In genomic region chr16:49484936-49485335, GRCh38 we compare ENCODE assay signal across 1 cellular context.
TF ChIP-seq lines count a peak whose summit lies in the region.

No MANE protein-coding gene starts in this region.

TF ChIP-seq in H1, 55 proteins besides CTCF, POLR2A, EP300 and RAD21:
- no peak for TF ChIP-seq CHD7 (IDR thresholded peaks at IDR 0.05; ENCODE audit: insufficient replicate concordance, low read length)
- no peak for TF ChIP-seq SP1 (IDR thresholded peaks at IDR 0.05; ENCODE audit: low read depth, low read length)
- TF ChIP-seq TCF12 (IDR thresholded peaks at IDR 0.05; ENCODE audit: low read depth, low read length): no peak
- no peak for TF ChIP-seq SP2 (IDR thresholded peaks at IDR 0.05; ENCODE audit: low read length)
- TF ChIP-seq KDM5A (IDR thresholded peaks at IDR 0.05; ENCODE audit: low read length): no peak
TF ChIP-seq in H1: peak in this region for 0.
